Comparison of ENCODE assay signal across 1 cellular context in genomic region chr20:49268600-49269365, GRCh38.
A peak's percentile ranks its signal among the peaks of the same experiment; 100 is the strongest.
TF ChIP-seq lines count a peak whose summit lies in the region.

No MANE protein-coding gene starts in this region.

TF ChIP-seq in GM12878, 131 proteins besides CTCF, POLR2A, EP300 and RAD21 (continued from another document and continues in another):
- TF ChIP-seq HCFC1 (IDR thresholded peaks at IDR 0.05; ENCODE audit: low read length) (no peak), MTA3 (IDR thresholded peaks at IDR 0.05; ENCODE audit: borderline replicate concordance, low read length) (no peak), ZNF687 (IDR thresholded peaks at IDR 0.05) (no peak), RAD51 (IDR thresholded peaks at IDR 0.05) (no peak), NFYA (IDR thresholded peaks at IDR 0.05; ENCODE audit: borderline replicate concordance, low read depth, low read length) (no peak), USF2 (IDR thresholded peaks at IDR 0.05; ENCODE audit: borderline replicate concordance, low read depth, low read length) (no peak), HDAC6 (IDR thresholded peaks at IDR 0.05; ENCODE audit: unreplicated experiment) (no peak), MLLT1 (IDR thresholded peaks at IDR 0.05) (no peak), ZSCAN29 (IDR thresholded peaks at IDR 0.05) (no peak), SMAD1 (IDR thresholded peaks at IDR 0.05; ENCODE audit: low read depth, partially characterized antibody) (no peak), STAT1 (conservative IDR thresholded peaks at IDR 0.05) (no peak), RBBP5 (conservative IDR thresholded peaks at IDR 0.05) (no peak), CBX3 (IDR thresholded peaks at IDR 0.05; ENCODE audit: borderline replicate concordance, low read depth) (no peak), MYC (IDR thresholded peaks at IDR 0.05; ENCODE audit: insufficient read depth, insufficient read length, insufficient replicate concordance, low read length, severe bottlenecking) (no peak), BHLHE40 (IDR thresholded peaks at IDR 0.05; ENCODE audit: borderline replicate concordance in 1 of 2, low read depth in 2 of 2, low read length in 1 of 2) (no peak), JUND (IDR thresholded peaks at IDR 0.05; ENCODE audit: low read depth, low read length) (no peak), BCL11A (IDR thresholded peaks at IDR 0.05; ENCODE audit: low read depth, low read length) (no peak), ZNF384 (IDR thresholded peaks at IDR 0.05; ENCODE audit: borderline replicate concordance, low read depth, low read length) (peak; percentile 45; the same call in 1 of the 2 replicates), YY1 (IDR thresholded peaks at IDR 0.05; ENCODE audit: low read depth, low read length) (no peak), BMI1 (IDR thresholded peaks at IDR 0.05; ENCODE audit: borderline replicate concordance) (no peak), NFIC (IDR thresholded peaks at IDR 0.05; ENCODE audit: low read depth, low read length) (no peak), ATF3 (IDR thresholded peaks at IDR 0.05; ENCODE audit: borderline replicate concordance, extremely low read depth, low read depth, low read length) (no peak), IKZF2 (IDR thresholded peaks at IDR 0.05) (peak; percentile 14 to 40; a peak in 2 of 4 replicates), KLF5 (IDR thresholded peaks at IDR 0.05; ENCODE audit: partially characterized antibody) (no peak), ETV6 (conservative IDR thresholded peaks at IDR 0.05 in 1 of 2, IDR thresholded peaks at IDR 0.05 in 1 of 2; ENCODE audit: borderline replicate concordance in 1 of 2, low read depth in 1 of 2) (no peak), FOXK2 (IDR thresholded peaks at IDR 0.05) (no peak), HSF1 (IDR thresholded peaks at IDR 0.05; ENCODE audit: low read depth, low read length) (no peak), LARP7 (IDR thresholded peaks at IDR 0.05) (no peak), SIN3A (IDR thresholded peaks at IDR 0.05; ENCODE audit: low read depth, low read length) (no peak), RELA (IDR thresholded peaks at IDR 0.05; ENCODE audit: borderline replicate concordance, partially characterized antibody) (no peak), BCL3 (IDR thresholded peaks at IDR 0.05; ENCODE audit: borderline replicate concordance, insufficient read depth, low read depth, low read length, poor library complexity, severe bottlenecking) (no peak), EED (IDR thresholded peaks at IDR 0.05; ENCODE audit: low read depth) (no peak), ESRRA (IDR thresholded peaks at IDR 0.05; ENCODE audit: low read length) (no peak), RUNX3 (IDR thresholded peaks at IDR 0.05; ENCODE audit: low read length) (peak; percentile 66), TCF7 (IDR thresholded peaks at IDR 0.05; ENCODE audit: borderline replicate concordance) (no peak), MXI1 (IDR thresholded peaks at IDR 0.05; ENCODE audit: low read depth, low read length) (no peak), TBL1XR1 (IDR thresholded peaks at IDR 0.05; ENCODE audit: low read depth, low read length) (no peak), CREM (IDR thresholded peaks at IDR 0.05; ENCODE audit: low read depth) (no peak), PAX5 (IDR thresholded peaks at IDR 0.05; ENCODE audit: borderline replicate concordance, low read depth, low read length) (no peak), MEF2B (IDR thresholded peaks at IDR 0.05; ENCODE audit: partially characterized antibody, poor library complexity, severe bottlenecking) (peak; percentile 42), YBX1 (IDR thresholded peaks at IDR 0.05) (no peak)
- TF ChIP-seq, protein P1, sequence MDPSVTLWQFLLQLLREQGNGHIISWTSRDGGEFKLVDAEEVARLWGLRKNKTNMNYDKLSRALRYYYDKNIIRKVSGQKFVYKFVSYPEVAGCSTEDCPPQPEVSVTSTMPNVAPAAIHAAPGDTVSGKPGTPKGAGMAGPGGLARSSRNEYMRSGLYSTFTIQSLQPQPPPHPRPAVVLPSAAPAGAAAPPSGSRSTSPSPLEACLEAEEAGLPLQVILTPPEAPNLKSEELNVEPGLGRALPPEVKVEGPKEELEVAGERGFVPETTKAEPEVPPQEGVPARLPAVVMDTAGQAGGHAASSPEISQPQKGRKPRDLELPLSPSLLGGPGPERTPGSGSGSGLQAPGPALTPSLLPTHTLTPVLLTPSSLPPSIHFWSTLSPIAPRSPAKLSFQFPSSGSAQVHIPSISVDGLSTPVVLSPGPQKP (IDR thresholded peaks at IDR 0.05; ENCODE audit: low read depth, low read length): no peak
- TF ChIP-seq, protein P2, sequence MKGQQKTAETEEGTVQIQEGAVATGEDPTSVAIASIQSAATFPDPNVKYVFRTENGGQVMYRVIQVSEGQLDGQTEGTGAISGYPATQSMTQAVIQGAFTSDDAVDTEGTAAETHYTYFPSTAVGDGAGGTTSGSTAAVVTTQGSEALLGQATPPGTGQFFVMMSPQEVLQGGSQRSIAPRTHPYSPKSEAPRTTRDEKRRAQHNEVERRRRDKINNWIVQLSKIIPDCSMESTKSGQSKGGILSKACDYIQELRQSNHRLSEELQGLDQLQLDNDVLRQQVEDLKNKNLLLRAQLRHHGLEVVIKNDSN (IDR thresholded peaks at IDR 0.05; ENCODE audit: borderline replicate concordance, extremely low read length, insufficient read depth, low read depth, low read length): no peak
- TF ChIP-seq, protein P3, sequence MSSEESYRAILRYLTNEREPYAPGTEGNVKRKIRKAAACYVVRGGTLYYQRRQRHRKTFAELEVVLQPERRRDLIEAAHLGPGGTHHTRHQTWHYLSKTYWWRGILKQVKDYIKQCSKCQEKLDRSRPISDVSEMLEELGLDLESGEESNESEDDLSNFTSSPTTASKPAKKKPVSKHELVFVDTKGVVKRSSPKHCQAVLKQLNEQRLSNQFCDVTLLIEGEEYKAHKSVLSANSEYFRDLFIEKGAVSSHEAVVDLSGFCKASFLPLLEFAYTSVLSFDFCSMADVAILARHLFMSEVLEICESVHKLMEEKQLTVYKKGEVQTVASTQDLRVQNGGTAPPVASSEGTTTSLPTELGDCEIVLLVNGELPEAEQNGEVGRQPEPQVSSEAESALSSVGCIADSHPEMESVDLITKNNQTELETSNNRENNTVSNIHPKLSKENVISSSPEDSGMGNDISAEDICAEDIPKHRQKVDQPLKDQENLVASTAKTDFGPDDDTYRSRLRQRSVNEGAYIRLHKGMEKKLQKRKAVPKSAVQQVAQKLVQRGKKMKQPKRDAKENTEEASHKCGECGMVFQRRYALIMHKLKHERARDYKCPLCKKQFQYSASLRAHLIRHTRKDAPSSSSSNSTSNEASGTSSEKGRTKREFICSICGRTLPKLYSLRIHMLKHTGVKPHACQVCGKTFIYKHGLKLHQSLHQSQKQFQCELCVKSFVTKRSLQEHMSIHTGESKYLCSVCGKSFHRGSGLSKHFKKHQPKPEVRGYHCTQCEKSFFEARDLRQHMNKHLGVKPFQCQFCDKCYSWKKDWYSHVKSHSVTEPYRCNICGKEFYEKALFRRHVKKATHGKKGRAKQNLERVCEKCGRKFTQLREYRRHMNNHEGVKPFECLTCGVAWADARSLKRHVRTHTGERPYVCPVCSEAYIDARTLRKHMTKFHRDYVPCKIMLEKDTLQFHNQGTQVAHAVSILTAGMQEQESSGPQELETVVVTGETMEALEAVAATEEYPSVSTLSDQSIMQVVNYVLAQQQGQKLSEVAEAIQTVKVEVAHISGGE (CRISPR knock-in tag; IDR thresholded peaks at IDR 0.05): no peak
- TF ChIP-seq, protein P4, sequence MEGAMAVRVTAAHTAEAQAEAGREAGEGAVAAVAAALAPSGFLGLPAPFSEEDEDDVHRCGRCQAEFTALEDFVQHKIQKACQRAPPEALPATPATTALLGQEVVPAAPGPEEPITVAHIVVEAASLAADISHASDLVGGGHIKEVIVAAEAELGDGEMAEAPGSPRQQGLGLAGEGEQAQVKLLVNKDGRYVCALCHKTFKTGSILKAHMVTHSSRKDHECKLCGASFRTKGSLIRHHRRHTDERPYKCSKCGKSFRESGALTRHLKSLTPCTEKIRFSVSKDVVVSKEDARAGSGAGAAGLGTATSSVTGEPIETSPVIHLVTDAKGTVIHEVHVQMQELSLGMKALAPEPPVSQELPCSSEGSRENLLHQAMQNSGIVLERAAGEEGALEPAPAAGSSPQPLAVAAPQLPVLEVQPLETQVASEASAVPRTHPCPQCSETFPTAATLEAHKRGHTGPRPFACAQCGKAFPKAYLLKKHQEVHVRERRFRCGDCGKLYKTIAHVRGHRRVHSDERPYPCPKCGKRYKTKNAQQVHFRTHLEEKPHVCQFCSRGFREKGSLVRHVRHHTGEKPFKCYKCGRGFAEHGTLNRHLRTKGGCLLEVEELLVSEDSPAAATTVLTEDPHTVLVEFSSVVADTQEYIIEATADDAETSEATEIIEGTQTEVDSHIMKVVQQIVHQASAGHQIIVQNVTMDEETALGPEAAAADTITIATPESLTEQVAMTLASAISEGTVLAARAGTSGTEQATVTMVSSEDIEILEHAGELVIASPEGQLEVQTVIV (IDR thresholded peaks at IDR 0.05; ENCODE audit: borderline replicate concordance, partially characterized antibody): no peak
